In genomic region chr10:129541748-129542487, GRCh38 we compare ENCODE assay signal across 1 cellular context.
TF ChIP-seq lines count a peak whose summit lies in the region.

No MANE protein-coding gene starts in this region.

TF ChIP-seq in WTC11, 78 proteins besides CTCF, POLR2A, EP300 and RAD21 (continued from another document):
- TF ChIP-seq AR (CRISPR knock-in tag; IDR thresholded peaks at IDR 0.05) (no peak), RELA (CRISPR knock-in tag; IDR thresholded peaks at IDR 0.05; ENCODE audit: borderline replicate concordance) (no peak), GTF2I (CRISPR knock-in tag; conservative IDR thresholded peaks at IDR 0.05) (no peak)
